9 cellular contexts compared by ENCODE assay signal in genomic region chr6:127291495-127291894, GRCh38. TPM values are rescaled to one million over a fixed set of nuclear protein-coding genes. Genes with fewer than 3 reads are reported as not detected.
A peak's percentile ranks its signal among the peaks of the same experiment; 100 is the strongest.
DNase-seq lines count a peak whose midpoint lies in the region; ATAC-seq lines count a peak whose summit lies in the region.
"Had no signal": no experiment of that assay in that cellular context is flagged by ENCODE, and none has a peak within 500 bp of the region (broad histone marks: within the 10 kb centered on the region; RNA-seq: fewer than 3 reads in every experiment).

No MANE protein-coding gene starts in this region.

- no peak overlapping the region for H3K4me2 ChIP-seq in GM23248 (ENCODE audit: unreplicated experiment)

- peaks cover 21% of the 10 kb centered on the region for H3K36me3 Mint-ChIP-seq in natural killer cell treated with Interleukin-12 subunit alpha and Interleukin-12 subunit beta and Interleukin-15 and Interleukin-18, amount 100 ng/mL, for 72 hours

- peaks cover 95% of the 10 kb centered on the region for H3K79me2 ChIP-seq in GM23248 (ENCODE audit: insufficient read depth)

- in situ Hi-C loops in GM23248 (cut with MboI), result no loop called here

- no peak for DNase-seq in natural killer cell treated with Interleukin-12 subunit alpha and Interleukin-12 subunit beta and Interleukin-15 and Interleukin-18, amount 100 ng/mL, for 72 hours (ENCODE audit: low spot score)
- no peak for DNase-seq in LoVo (ENCODE audit: low spot score)
- DNase-seq in GM23248, result no peak
- no peak for DNase-seq in activated effector memory CD4-positive, alpha-beta T cell treated with Interleukin-2 at 50 U/mL for 16 hours
- DNase-seq in EL, result no peak

- 0 out of 2 replicates have a peak, but pooled peaks cover 4% of the 10 kb centered on the region for H3K4me1 ChIP-seq in GM23248 (ENCODE audit: insufficient read depth)

- H3K9me3 ChIP-seq in GM23248 (ENCODE audit: low read depth), result no peaks in the 10 kb centered on the region

- H3K27me3 Mint-ChIP-seq in natural killer cell treated with Interleukin-12 subunit alpha and Interleukin-12 subunit beta and Interleukin-15 and Interleukin-18, amount 100 ng/mL, for 72 hours, result no peaks in the 10 kb centered on the region

- H3K9me2 ChIP-seq in GM23248 (ENCODE audit: insufficient read depth), result no peaks in the 10 kb centered on the region

- peaks cover 38% of the 10 kb centered on the region for H3K36me3 ChIP-seq in GM23248 (ENCODE audit: low read depth)

- no peaks in the 10 kb centered on the region for H3K27me3 ChIP-seq in GM23248 (replicated peaks; ENCODE audit: insufficient read depth)

- 64 to 65% methylated on average over 5 of the region's 5 CpGs for WGBS in GM23248 (ENCODE audit: low coverage in 1 of 2, low lambda C conversion rate in 2 of 2, missing lambda C conversion rate in 2 of 2), 2 experiments

- peak overlapping the region; percentile 13 to 21 for H3K27ac Mint-ChIP-seq in natural killer cell treated with Interleukin-12 subunit alpha and Interleukin-12 subunit beta and Interleukin-15 and Interleukin-18, amount 100 ng/mL, for 72 hours

- peaks cover 26% of the 10 kb centered on the region; the same call in 1 of the 2 replicates for H3F3A ChIP-seq in GM23248 (ENCODE audit: insufficient read depth)

- H3K4me3 ChIP-seq in GM23248, result no peak overlapping the region

- no peak overlapping the region for H3K27ac ChIP-seq in GM23248
- H3K27ac ChIP-seq: parathyroid adenoma had no signal

- peak overlapping the region; percentile 20 for H3K4me3 Mint-ChIP-seq in natural killer cell treated with Interleukin-12 subunit alpha and Interleukin-12 subunit beta and Interleukin-15 and Interleukin-18, amount 100 ng/mL, for 72 hours

- no peaks in the 10 kb centered on the region for H4K20me1 ChIP-seq in GM23248 (ENCODE audit: insufficient read depth)

- H3K9me3 Mint-ChIP-seq in natural killer cell treated with Interleukin-12 subunit alpha and Interleukin-12 subunit beta and Interleukin-15 and Interleukin-18, amount 100 ng/mL, for 72 hours, result no peaks in the 10 kb centered on the region

- H2AFZ ChIP-seq in GM23248, result no peak overlapping the region
- H2AFZ ChIP-seq: parathyroid adenoma had no signal

- H3K9ac ChIP-seq in GM23248, result no peak overlapping the region
- H3K9ac ChIP-seq: parathyroid adenoma had no signal

- ATAC-seq in GM18861 (IDR thresholded peaks at IDR 0.05; ENCODE audit: unreplicated experiment), result peak; percentile 91
- ATAC-seq in GM21723 (IDR thresholded peaks at IDR 0.05; ENCODE audit: unreplicated experiment), result peak; percentile 89
- peak; percentile 78 for ATAC-seq in HG03558 (IDR thresholded peaks at IDR 0.05; ENCODE audit: extremely low read depth, unreplicated experiment)
- ATAC-seq in natural killer cell treated with Interleukin-12 subunit alpha and Interleukin-12 subunit beta and Interleukin-15 and Interleukin-18, amount 100 ng/mL, for 72 hours, result peak in 1 of 2 donors; percentile 54

- H3K4me1 Mint-ChIP-seq in natural killer cell treated with Interleukin-12 subunit alpha and Interleukin-12 subunit beta and Interleukin-15 and Interleukin-18, amount 100 ng/mL, for 72 hours (ENCODE audit: low read depth in 2 of 2), result peaks cover 18 to 24% of the 10 kb centered on the region in 2 donors

RNA-seq across cellular contexts. Expression of gene RNF146, which starts 24.8 kb away (rescaled TPM):
- total RNA-seq in natural killer cell treated with Interleukin-12 subunit alpha and Interleukin-12 subunit beta and Interleukin-15 and Interleukin-18, amount 100 ng/mL, for 72 hours, result 10 to 100 TPM; 21.6 to 29.4 TPM
- total RNA-seq in GM23248 (2014; rRNA removed; shearing (Covaris generic)), result 32.6 and 46.3 TPM in 2 replicates
- 34.0 and 36.7 TPM in 2 replicates for polyA plus RNA-seq in GM23248 (2016; fragmentation: Nextera tagmentation; extraction: Ambion mirVana)

RNA-seq across cellular contexts. Expression of gene ECHDC1, which starts 51.9 kb away (rescaled TPM):
- total RNA-seq in natural killer cell treated with Interleukin-12 subunit alpha and Interleukin-12 subunit beta and Interleukin-15 and Interleukin-18, amount 100 ng/mL, for 72 hours, result 10 to 100 TPM; 52.2 to 60.6 TPM
- total RNA-seq in GM23248 (2014; rRNA removed; shearing (Covaris generic)), result 60.8 and 115 TPM in 2 replicates
- 68.6 and 75.6 TPM in 2 replicates for polyA plus RNA-seq in GM23248 (2016; fragmentation: Nextera tagmentation; extraction: Ambion mirVana)
